In genomic region chr1:231660198-231660597, GRCh38 we compare ENCODE assay signal across 2 cellular contexts.
TF ChIP-seq lines count a peak whose summit lies in the region.

No MANE protein-coding gene starts in this region.

TF ChIP-seq in SK-N-SH, 30 proteins besides CTCF, POLR2A, EP300 and RAD21 (continued from another document):
- TF ChIP-seq REST (IDR thresholded peaks at IDR 0.05; ENCODE audit: low read depth, low read length) (0 out of 2 replicates have a peak, but pooled peaks have one; percentile 24), NRF1 (IDR thresholded peaks at IDR 0.05; ENCODE audit: low read depth, low read length) (no peak)

TF ChIP-seq in SK-N-SH treated with all-trans-retinoic acid at 6 μM for 48 hours, 23 proteins besides CTCF, POLR2A, EP300 and RAD21 (continued from another document):
- no peak for TF ChIP-seq TSHZ2 (CRISPR knock-in tag; IDR thresholded peaks at IDR 0.05)
- no peak for TF ChIP-seq TOX (CRISPR knock-in tag; IDR thresholded peaks at IDR 0.05; ENCODE audit: borderline replicate concordance)
- TF ChIP-seq GLIS3 (CRISPR knock-in tag; IDR thresholded peaks at IDR 0.05), result no peak
- no peak for TF ChIP-seq SNAI2 (CRISPR knock-in tag; IDR thresholded peaks at IDR 0.05)
- TF ChIP-seq, protein P1, sequence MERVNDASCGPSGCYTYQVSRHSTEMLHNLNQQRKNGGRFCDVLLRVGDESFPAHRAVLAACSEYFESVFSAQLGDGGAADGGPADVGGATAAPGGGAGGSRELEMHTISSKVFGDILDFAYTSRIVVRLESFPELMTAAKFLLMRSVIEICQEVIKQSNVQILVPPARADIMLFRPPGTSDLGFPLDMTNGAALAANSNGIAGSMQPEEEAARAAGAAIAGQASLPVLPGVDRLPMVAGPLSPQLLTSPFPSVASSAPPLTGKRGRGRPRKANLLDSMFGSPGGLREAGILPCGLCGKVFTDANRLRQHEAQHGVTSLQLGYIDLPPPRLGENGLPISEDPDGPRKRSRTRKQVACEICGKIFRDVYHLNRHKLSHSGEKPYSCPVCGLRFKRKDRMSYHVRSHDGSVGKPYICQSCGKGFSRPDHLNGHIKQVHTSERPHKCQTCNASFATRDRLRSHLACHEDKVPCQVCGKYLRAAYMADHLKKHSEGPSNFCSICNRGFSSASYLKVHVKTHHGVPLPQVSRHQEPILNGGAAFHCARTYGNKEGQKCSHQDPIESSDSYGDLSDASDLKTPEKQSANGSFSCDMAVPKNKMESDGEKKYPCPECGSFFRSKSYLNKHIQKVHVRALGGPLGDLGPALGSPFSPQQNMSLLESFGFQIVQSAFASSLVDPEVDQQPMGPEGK (CRISPR knock-in tag; IDR thresholded peaks at IDR 0.05; ENCODE audit: borderline replicate concordance), result no peak
- TF ChIP-seq TCF4 (CRISPR knock-in tag; IDR thresholded peaks at IDR 0.05; ENCODE audit: borderline replicate concordance), result no peak
- no peak for TF ChIP-seq ZFP3 (CRISPR knock-in tag; IDR thresholded peaks at IDR 0.05)
- TF ChIP-seq PPARA (CRISPR knock-in tag; IDR thresholded peaks at IDR 0.05; ENCODE audit: borderline replicate concordance), result no peak
- TF ChIP-seq ZNF8 (CRISPR knock-in tag; IDR thresholded peaks at IDR 0.05), result no peak
- TF ChIP-seq POU6F1 (CRISPR knock-in tag; IDR thresholded peaks at IDR 0.05; ENCODE audit: borderline replicate concordance, low read depth), result no peak
- no peak for TF ChIP-seq ISL1 (CRISPR knock-in tag; IDR thresholded peaks at IDR 0.05)
- no peak for TF ChIP-seq RARB (CRISPR knock-in tag; IDR thresholded peaks at IDR 0.05)
